ENCODE assay signal across 8 cellular contexts in the genomic region with DNA sequence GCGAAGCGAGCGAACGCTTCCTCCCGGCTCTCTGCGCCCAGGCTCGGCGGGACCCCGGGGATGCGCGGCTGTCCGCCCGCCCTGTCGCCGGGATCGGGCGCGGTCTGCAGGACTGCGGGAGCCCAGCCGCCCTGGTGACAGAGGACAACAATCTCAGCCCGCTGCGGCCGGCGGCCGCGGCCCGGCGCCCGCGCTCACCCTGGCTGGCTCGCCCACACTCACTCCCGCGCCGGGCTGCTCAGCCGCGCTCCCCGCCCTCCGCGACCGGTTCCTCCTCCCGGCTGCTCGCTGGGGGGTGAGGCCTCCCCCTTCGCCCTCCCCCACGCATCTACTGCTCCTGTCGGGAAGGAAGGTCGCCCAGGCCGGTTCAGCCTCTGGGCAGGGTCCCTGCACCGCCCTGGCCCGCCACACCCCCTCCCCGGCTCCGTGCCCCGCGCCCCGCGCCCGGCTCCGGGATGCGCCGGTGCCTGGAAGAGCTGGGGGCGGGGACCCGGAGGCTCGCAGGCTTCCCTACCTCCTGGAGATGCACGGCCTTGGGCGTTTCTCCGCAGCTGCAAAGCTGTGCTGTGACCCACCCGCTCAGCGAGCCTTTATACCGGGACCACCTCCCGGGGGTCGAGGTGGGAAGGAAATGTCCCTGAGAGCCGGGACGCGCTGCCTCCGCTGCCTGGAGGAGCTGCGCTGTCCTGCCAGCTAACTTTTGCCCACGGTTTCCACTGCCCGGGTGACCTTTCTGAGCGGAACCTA. TPM values are rescaled to one million over a fixed set of nuclear protein-coding genes. Genes with fewer than 3 reads are reported as not detected.
DNase-seq lines count a peak whose midpoint lies in the region; ATAC-seq lines count a peak whose summit lies in the region.

A gene with protein sequence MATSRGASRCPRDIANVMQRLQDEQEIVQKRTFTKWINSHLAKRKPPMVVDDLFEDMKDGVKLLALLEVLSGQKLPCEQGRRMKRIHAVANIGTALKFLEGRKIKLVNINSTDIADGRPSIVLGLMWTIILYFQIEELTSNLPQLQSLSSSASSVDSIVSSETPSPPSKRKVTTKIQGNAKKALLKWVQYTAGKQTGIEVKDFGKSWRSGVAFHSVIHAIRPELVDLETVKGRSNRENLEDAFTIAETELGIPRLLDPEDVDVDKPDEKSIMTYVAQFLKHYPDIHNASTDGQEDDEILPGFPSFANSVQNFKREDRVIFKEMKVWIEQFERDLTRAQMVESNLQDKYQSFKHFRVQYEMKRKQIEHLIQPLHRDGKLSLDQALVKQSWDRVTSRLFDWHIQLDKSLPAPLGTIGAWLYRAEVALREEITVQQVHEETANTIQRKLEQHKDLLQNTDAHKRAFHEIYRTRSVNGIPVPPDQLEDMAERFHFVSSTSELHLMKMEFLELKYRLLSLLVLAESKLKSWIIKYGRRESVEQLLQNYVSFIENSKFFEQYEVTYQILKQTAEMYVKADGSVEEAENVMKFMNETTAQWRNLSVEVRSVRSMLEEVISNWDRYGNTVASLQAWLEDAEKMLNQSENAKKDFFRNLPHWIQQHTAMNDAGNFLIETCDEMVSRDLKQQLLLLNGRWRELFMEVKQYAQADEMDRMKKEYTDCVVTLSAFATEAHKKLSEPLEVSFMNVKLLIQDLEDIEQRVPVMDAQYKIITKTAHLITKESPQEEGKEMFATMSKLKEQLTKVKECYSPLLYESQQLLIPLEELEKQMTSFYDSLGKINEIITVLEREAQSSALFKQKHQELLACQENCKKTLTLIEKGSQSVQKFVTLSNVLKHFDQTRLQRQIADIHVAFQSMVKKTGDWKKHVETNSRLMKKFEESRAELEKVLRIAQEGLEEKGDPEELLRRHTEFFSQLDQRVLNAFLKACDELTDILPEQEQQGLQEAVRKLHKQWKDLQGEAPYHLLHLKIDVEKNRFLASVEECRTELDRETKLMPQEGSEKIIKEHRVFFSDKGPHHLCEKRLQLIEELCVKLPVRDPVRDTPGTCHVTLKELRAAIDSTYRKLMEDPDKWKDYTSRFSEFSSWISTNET (N-terminal part only) (minus strand): TSS at position 688 of the 747 bp plus-strand sequence. CDS start 9,031 bp downstream, outside the sequence.

- no peaks in the 10 kb centered on the region for H3K36me3 Mint-ChIP-seq in IgD-negative memory B cell

- no peak for DNase-seq in activated CD8-positive, alpha-beta memory T cell treated with anti-CD3 and anti-CD28 coated beads for 24 hours
- DNase-seq in astrocyte of the hippocampus (ENCODE audit: low read depth, low spot score) (peak; percentile 58), hypothalamus (lab: John Stamatoyannopoulos, UW) (peak in 31 of 51 donors; percentile 4 to 66 (median 25)), putamen (ENCODE audit: low spot score) (peak; percentile 38), GM19238 (ENCODE audit: insufficient read length, low spot score) (no peak)

- POLR2A ChIA-PET in activated CD8-positive, alpha-beta memory T cell treated with anti-CD3 and anti-CD28 coated beads for 36 hours (lab: Charles Lee), result no interaction called here

- no peak for ATAC-seq in HG03139 (IDR thresholded peaks at IDR 0.05; ENCODE audit: unreplicated experiment)

- no peaks in the 10 kb centered on the region for H3K9me3 Mint-ChIP-seq in IgD-negative memory B cell

- peak within 1 kb of the TSS; percentile 35 to 93 (median 72) for H3K4me3 Mint-ChIP-seq in IgD-negative memory B cell

- peak within 1 kb of the TSS in 1 of 3 donors; percentile 89 for H3K27ac Mint-ChIP-seq in IgD-negative memory B cell

- H3K4me1 Mint-ChIP-seq in IgD-negative memory B cell, result peaks cover 3 to 12% (median 7%) of the 10 kb centered on the region in 3 donors

- CTCF ChIA-PET in activated CD8-positive, alpha-beta memory T cell treated with anti-CD3 and anti-CD28 coated beads for 36 hours (lab: Charles Lee), result no interaction called here

- peaks cover 34% of the 10 kb centered on the region for H3K27me3 Mint-ChIP-seq in IgD-negative memory B cell

RNA-seq across cellular contexts. Expression of the gene that starts here (rescaled TPM):
- 10 to 100 TPM; 21.5 to 24.4 TPM for total RNA-seq in activated CD8-positive, alpha-beta memory T cell treated with anti-CD3 and anti-CD28 coated beads for 36 hours
- 30.9 TPM for polyA plus RNA-seq in IgD-negative memory B cell

Comparison
In these comparisons a context has a peak if more than half of its experiments do, and no peak if none do; other contexts are left out.
1. DNase-seq: peak in astrocyte of the hippocampus (single experiment), hypothalamus (31 of 51) and putamen (single experiment); none in activated CD8-positive, alpha-beta memory T cell treated with anti-CD3 and anti-CD28 coated beads for 24 hours (single experiment) and GM19238 (single experiment).